In the genomic region with DNA sequence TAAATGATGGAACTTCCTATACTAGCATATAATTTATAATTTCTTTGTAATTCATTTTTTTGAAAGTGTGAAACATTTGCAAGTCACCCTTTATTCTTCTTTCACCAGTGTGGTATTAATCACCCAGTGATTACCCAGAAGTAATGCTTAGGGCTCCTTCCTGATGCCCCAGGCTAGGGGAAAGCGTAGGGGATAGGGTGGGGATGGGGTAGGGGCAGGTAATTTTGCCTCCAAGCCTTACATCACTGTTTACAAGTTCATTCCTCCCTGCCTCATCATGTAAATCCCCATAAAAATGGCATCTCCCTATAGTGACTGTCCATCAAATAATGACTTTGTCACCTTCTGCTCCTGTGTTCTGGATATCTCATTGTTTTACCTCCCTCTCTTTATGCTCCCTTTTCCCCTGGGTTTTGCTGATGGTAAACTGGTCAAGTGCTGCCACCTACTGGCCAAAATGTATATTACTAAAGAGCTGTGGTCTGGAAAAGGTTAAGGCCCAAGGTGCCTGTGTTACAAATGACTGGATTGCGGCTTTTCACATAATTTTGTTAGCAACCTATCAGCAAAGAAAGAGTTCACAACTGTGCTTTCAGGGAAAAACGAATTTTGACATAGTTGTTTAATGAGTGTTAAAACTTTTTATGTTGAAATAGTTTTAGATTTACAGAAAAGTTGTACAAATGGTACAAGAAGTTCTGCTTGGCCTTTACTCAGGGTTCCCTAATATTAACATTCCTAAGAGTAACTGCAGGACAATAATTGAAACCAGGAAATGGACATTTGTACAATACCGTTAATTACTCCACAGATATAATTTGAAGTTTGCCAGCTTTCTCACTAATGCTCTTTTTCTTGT, we compare ENCODE assay signal across 9 cellular contexts. TPM values are rescaled to one million over a fixed set of nuclear protein-coding genes. Genes with fewer than 3 reads are reported as not detected.
DNase-seq lines count a peak whose midpoint lies in the region; ATAC-seq and TF ChIP-seq lines count a peak whose summit lies in the region.
"Had no signal": no experiment of that assay in that cellular context is flagged by ENCODE, and none has a peak within 500 bp of the region (broad histone marks: within the 10 kb centered on the region; RNA-seq: fewer than 3 reads in every experiment).

No MANE protein-coding gene starts in this region.

- no peak overlapping the region for H3K23ac ChIP-seq in trophoblast cell (ENCODE audit: low read length)

- no peak overlapping the region for H3K4ac ChIP-seq in trophoblast cell (ENCODE audit: low read depth, low read length)

- H3K4me3 Mint-ChIP-seq in activated naive CD4-positive, alpha-beta T cell treated with anti-CD3 and anti-CD28 coated beads for 36 hours, result no peak overlapping the region
- H3K4me3 Mint-ChIP-seq: dendritic cell treated with granulocyte-macrophage colony-stimulating factor and Interleukin-4, amounts not matched to agents 40 ng/mL and 50 ng/mL, for 4 days had no signal

- peaks cover 29% of the 10 kb centered on the region for H3K4me1 ChIP-seq in DOHH2 (ENCODE audit: control insufficient read depth, low read length)
- H3K4me1 ChIP-seq in trophoblast cell (ENCODE audit: control insufficient read depth in 1 of 2, insufficient read depth in 2 of 2, low read length in 2 of 2), result no peaks in the 10 kb centered on the region
- no peaks in the 10 kb centered on the region for H3K4me1 ChIP-seq in vagina

- no peak overlapping the region for H2BK5ac ChIP-seq in trophoblast cell (ENCODE audit: low read depth, low read length, poor library complexity)

- CTCF ChIA-PET in activated naive CD4-positive, alpha-beta T cell treated with anti-CD3 and anti-CD28 coated beads for 36 hours (lab: Charles Lee), result interaction anchor here (0.7 to 3.5 kb wide), 15 partner anchors 56 to 502 kb away, joined by 3 to 48 read pairs (median 4); no protein-coding TSS in a partner anchor

- H3K36me3 ChIP-seq in DOHH2 (ENCODE audit: control insufficient read depth, low read length) (no peaks in the 10 kb centered on the region), H7 (replicated peaks; ENCODE audit: control insufficient read depth, insufficient read depth, low read length) (no peaks in the 10 kb centered on the region), trophoblast cell (ENCODE audit: control insufficient read depth in 1 of 2, insufficient read depth in 2 of 2, low read length in 2 of 2) (no peaks in the 10 kb centered on the region), vagina (no peaks in the 10 kb centered on the region)

- H3K9ac ChIP-seq in trophoblast cell (ENCODE audit: low read length), result no peak overlapping the region

- H4K91ac ChIP-seq in trophoblast cell (ENCODE audit: low read depth, low read length), result no peak overlapping the region

- ATAC-seq in SK-N-SH treated with all-trans-retinoic acid at 6 μM for 48 hours, result peak; percentile 97

- no peak overlapping the region for H3K4me2 ChIP-seq in DOHH2 (ENCODE audit: low read length)
- H3K4me2 ChIP-seq in trophoblast cell (ENCODE audit: low read length), result no peak overlapping the region

- TF ChIP-seq CTCF in DOHH2 (IDR thresholded peaks at IDR 0.05; ENCODE audit: low read depth, low read length, poor library complexity, severe bottlenecking) (peak; percentile 80), vagina (IDR thresholded peaks at IDR 0.05) (peak; percentile 80 to 94 (median 87))

- H2BK120ac ChIP-seq in trophoblast cell (ENCODE audit: insufficient read depth, low read length, poor library complexity), result no peak overlapping the region

- H3K27me3 Mint-ChIP-seq in activated naive CD4-positive, alpha-beta T cell treated with anti-CD3 and anti-CD28 coated beads for 36 hours (ENCODE audit: low read depth), result no peaks in the 10 kb centered on the region

- H2BK12ac ChIP-seq in trophoblast cell (ENCODE audit: low read length), result no peak overlapping the region

- H3K27ac ChIP-seq in DOHH2 (ENCODE audit: low read depth, low read length), result no peak overlapping the region
- H3K27ac ChIP-seq in trophoblast cell (ENCODE audit: low read depth, low read length), result no peak overlapping the region
- H3K27ac ChIP-seq in vagina, result no peak overlapping the region

- H3K27ac Mint-ChIP-seq in activated naive CD4-positive, alpha-beta T cell treated with anti-CD3 and anti-CD28 coated beads for 36 hours, result no peak overlapping the region
- H3K27ac Mint-ChIP-seq: dendritic cell treated with granulocyte-macrophage colony-stimulating factor and Interleukin-4, amounts not matched to agents 40 ng/mL and 50 ng/mL, for 4 days had no signal

- H3K27me3 ChIP-seq in DOHH2 (ENCODE audit: control insufficient read depth, low read length), result no peaks in the 10 kb centered on the region; the same call in 1 of the 2 replicates
- no peaks in the 10 kb centered on the region for H3K27me3 ChIP-seq in H7 (ENCODE audit: control insufficient read depth, insufficient read depth, low read length)
- no peaks in the 10 kb centered on the region for H3K27me3 ChIP-seq in trophoblast cell (ENCODE audit: insufficient read depth, low read length)
- no peaks in the 10 kb centered on the region for H3K27me3 ChIP-seq in vagina

- no peak overlapping the region for H4K8ac ChIP-seq in trophoblast cell (ENCODE audit: low read depth, low read length)

- H4K20me1 ChIP-seq in DOHH2 (ENCODE audit: control insufficient read depth, insufficient read depth, low read depth, low read length), result no peaks in the 10 kb centered on the region

- H3F3A ChIP-seq in DOHH2 (ENCODE audit: control insufficient read depth, insufficient read depth), result peaks cover 6% of the 10 kb centered on the region; the same call in 1 of the 2 replicates

- H3K36me3 Mint-ChIP-seq in activated naive CD4-positive, alpha-beta T cell treated with anti-CD3 and anti-CD28 coated beads for 36 hours (ENCODE audit: low read depth), result no peaks in the 10 kb centered on the region

- H3K18ac ChIP-seq in trophoblast cell (ENCODE audit: low read length), result no peak overlapping the region

- no peaks in the 10 kb centered on the region for H3K79me1 ChIP-seq in trophoblast cell (ENCODE audit: low read length)

- H3K4me3 ChIP-seq in DOHH2 (ENCODE audit: low read length) (no peak overlapping the region), H7 (ENCODE audit: insufficient read depth, low read depth, low read length) (no peak overlapping the region), trophoblast cell (ENCODE audit: low read depth, low read length) (no peak overlapping the region), vagina (no peak overlapping the region)

- no peak for TF ChIP-seq POLR2A in vagina (IDR thresholded peaks at IDR 0.05)

- DNase-seq in H7, result peak; percentile 76
- peak; percentile 34 for DNase-seq in NCI-H1092 (lab: John Stamatoyannopoulos, UW)
- peak; percentile 84 for DNase-seq in activated naive CD4-positive, alpha-beta T cell treated with anti-CD3 and anti-CD28 coated beads for 36 hours
- peak; percentile 66 for DNase-seq in globus pallidus (ENCODE audit: low spot score)
- peak; percentile 69 to 97 for DNase-seq in trophoblast cell
- no peak for DNase-seq in vagina (ENCODE audit: extremely low spot score in 2 of 2)

- no peaks in the 10 kb centered on the region for H3K9me2 ChIP-seq in DOHH2 (replicated peaks; ENCODE audit: control insufficient read depth, low read length)

- intact Hi-C loops in activated naive CD4-positive, alpha-beta T cell treated with anti-CD3 and anti-CD28 coated beads for 36 hours (cut with micrococcal nuclease), result loop anchor here (1.0 to 2.0 kb wide), 3 partner anchors 404 to 753 kb away; no protein-coding TSS in a partner anchor
- intact Hi-C loops in vagina (cut with DNase I), result loop anchor here (5.0 kb wide), 1 partner anchor 478 kb away; no protein-coding TSS in a partner anchor

- H3K14ac ChIP-seq in trophoblast cell (ENCODE audit: low read length), result no peak overlapping the region

- no peak overlapping the region for H2AK5ac ChIP-seq in trophoblast cell (ENCODE audit: low read length)

- H3K9me3 ChIP-seq in DOHH2 (ENCODE audit: control insufficient read depth, insufficient read depth, low read length) (no peaks in the 10 kb centered on the region), trophoblast cell (ENCODE audit: insufficient read depth, low read depth, low read length) (no peaks in the 10 kb centered on the region), vagina (no peaks in the 10 kb centered on the region)

- no peak overlapping the region for H2AFZ ChIP-seq in trophoblast cell (ENCODE audit: insufficient read depth, low read length, poor library complexity)

- H3K79me2 ChIP-seq in DOHH2 (ENCODE audit: control insufficient read depth, low read length) (no peaks in the 10 kb centered on the region), trophoblast cell (ENCODE audit: control insufficient read depth, insufficient read depth, low read length, poor library complexity) (no peaks in the 10 kb centered on the region)

- WGBS in trophoblast cell (ENCODE audit: extremely low coverage, insufficient coverage, insufficient read length), result no CpG with 5 or more reads among the region's 4 CpGs

- no peaks in the 10 kb centered on the region for H3K9me3 Mint-ChIP-seq in activated naive CD4-positive, alpha-beta T cell treated with anti-CD3 and anti-CD28 coated beads for 36 hours
- H3K9me3 Mint-ChIP-seq: dendritic cell treated with granulocyte-macrophage colony-stimulating factor and Interleukin-4, amounts not matched to agents 40 ng/mL and 50 ng/mL, for 4 days had no signal

- peaks cover 11% of the 10 kb centered on the region for H3K4me1 Mint-ChIP-seq in activated naive CD4-positive, alpha-beta T cell treated with anti-CD3 and anti-CD28 coated beads for 36 hours (ENCODE audit: low read depth)

- no peak overlapping the region for H4K12ac ChIP-seq in trophoblast cell (ENCODE audit: low read depth, low read length)

RNA-seq across cellular contexts. Expression of a gene that starts 54.7 kb away (rescaled TPM):
- total RNA-seq in H7 (2014; rRNA removed; shearing (Covaris generic)), result 8.0 and 25.0 TPM in 2 replicates
- total RNA-seq in activated naive CD4-positive, alpha-beta T cell treated with anti-CD3 and anti-CD28 coated beads for 36 hours, result not detected
- polyA plus RNA-seq in trophoblast cell (2013), result 0.15 and 0.42 TPM in 2 replicates
- total RNA-seq in vagina, result not detected

RNA-seq across cellular contexts. Expression of a gene that starts 56.3 kb away (rescaled TPM):
- total RNA-seq in H7 (2014; rRNA removed; shearing (Covaris generic)), result 3.7 and 6.2 TPM in 2 replicates
- 10 to 100 TPM; 19.4 to 21.7 TPM for total RNA-seq in activated naive CD4-positive, alpha-beta T cell treated with anti-CD3 and anti-CD28 coated beads for 36 hours
- 49.0 and 49.5 TPM in 2 replicates for polyA plus RNA-seq in trophoblast cell (2013)
- 63.3 TPM for total RNA-seq in vagina

Comparison
In these comparisons a context has a peak if more than half of its experiments do, and no peak if none do; other contexts are left out.
1. DNase-seq: peak in H7 (single experiment), NCI-H1092 (single experiment), activated naive CD4-positive, alpha-beta T cell treated with anti-CD3 and anti-CD28 coated beads for 36 hours (single experiment), globus pallidus (single experiment) and trophoblast cell (2 of 2); none in vagina (0 of 2).